In the genomic region with DNA sequence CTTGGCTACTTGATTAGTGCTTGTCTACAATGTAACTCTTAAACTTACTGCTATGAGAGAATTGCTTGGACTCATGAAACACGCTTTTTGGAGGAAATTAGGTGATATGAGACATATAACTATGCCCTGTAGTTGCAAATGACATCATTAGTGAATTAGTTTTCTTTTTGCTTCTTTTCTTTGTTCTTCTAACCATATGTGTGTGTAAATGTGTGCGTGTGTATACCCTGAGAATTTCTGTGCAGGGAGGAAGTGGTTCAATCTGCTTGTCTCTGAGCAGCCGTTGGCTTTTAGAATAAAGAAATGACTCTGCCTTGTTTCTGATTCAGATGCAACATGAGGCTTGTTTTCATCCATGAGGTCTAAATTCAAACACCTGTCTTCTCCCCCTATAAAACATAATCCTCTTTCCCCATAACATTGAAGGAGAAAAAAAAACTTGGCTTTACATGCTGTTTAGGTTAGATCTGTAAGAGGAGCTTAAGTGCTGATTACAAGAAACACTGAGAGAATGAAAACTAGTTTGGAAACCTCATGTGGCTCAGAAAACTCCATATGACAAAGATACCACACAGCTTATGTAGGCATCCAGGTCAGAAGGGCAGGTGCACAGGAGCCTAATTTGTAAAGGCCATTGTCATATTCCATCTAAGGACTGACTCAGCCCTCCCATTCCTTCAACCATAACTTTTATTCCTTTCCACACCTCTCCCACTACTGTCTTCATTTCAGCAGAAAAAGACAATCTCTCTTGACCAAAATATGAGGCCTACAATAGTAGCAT, we compare ENCODE assay signal across 9 cellular contexts. TPM values are rescaled to one million over a fixed set of nuclear protein-coding genes. Genes with fewer than 3 reads are reported as not detected.
DNase-seq lines count a peak whose midpoint lies in the region; ATAC-seq, FAIRE-seq and TF ChIP-seq lines count a peak whose summit lies in the region.
"Had no signal": no experiment of that assay in that cellular context is flagged by ENCODE, and none has a peak within 500 bp of the region (broad histone marks: within the 10 kb centered on the region; RNA-seq: fewer than 3 reads in every experiment).

No MANE protein-coding gene starts in this region.

- H3K4me3 ChIP-seq in upper lobe of right lung (no peak overlapping the region), ascending aorta (no peak overlapping the region)

- peak; percentile 92 for FAIRE-seq in GM18507 (lab: Jason Lieb, UNC)

- no peaks in the 10 kb centered on the region for H3K9me3 ChIP-seq in upper lobe of right lung
- no peaks in the 10 kb centered on the region for H3K9me3 ChIP-seq in ascending aorta

- H3K36me3 ChIP-seq in upper lobe of right lung, result no peaks in the 10 kb centered on the region
- no peaks in the 10 kb centered on the region for H3K36me3 ChIP-seq in ascending aorta

- TF ChIP-seq CTCF in upper lobe of right lung (IDR thresholded peaks at IDR 0.05), result no peak
- no peak for TF ChIP-seq CTCF in ascending aorta (IDR thresholded peaks at IDR 0.05)

- peak; percentile 77 for ATAC-seq in GM21526 (IDR thresholded peaks at IDR 0.05; ENCODE audit: low FRiP score, unreplicated experiment)
- ATAC-seq in HG03571 (IDR thresholded peaks at IDR 0.05; ENCODE audit: unreplicated experiment), result peak; percentile 82
- no peak for ATAC-seq in upper lobe of right lung
- ATAC-seq: left lobe of liver had no signal

- intact Hi-C loops in upper lobe of right lung (cut with DNase I), result no loop called here
- intact Hi-C loops in ascending aorta (cut with DNase I), result no loop called here

- H3K27ac ChIP-seq in upper lobe of right lung, result no peak overlapping the region
- H3K27ac ChIP-seq in ascending aorta, result no peak overlapping the region

- no peak for DNase-seq in GM18507 (ENCODE audit: extremely low spot score, insufficient read length, low read depth)
- peak; percentile 40 for DNase-seq in central memory CD4-positive, alpha-beta T cell
- no peak for DNase-seq in HCEC 1CT
- DNase-seq in upper lobe of right lung, result no peak
- no peak for DNase-seq in ascending aorta (ENCODE audit: low spot score in 2 of 2)
- DNase-seq in islet precursor cell, result no peak

- H3K4me1 ChIP-seq in upper lobe of right lung (no peaks in the 10 kb centered on the region), ascending aorta (peaks cover 0 to 3% of the 10 kb centered on the region in 2 donors)

- H3K27me3 ChIP-seq in upper lobe of right lung, result no peaks in the 10 kb centered on the region
- H3K27me3 ChIP-seq in ascending aorta, result no peaks in the 10 kb centered on the region

RNA-seq across cellular contexts. Expression of gene BLM, which starts 30.5 kb away (rescaled TPM):
- total RNA-seq in upper lobe of right lung, result 1.5 TPM
- 0.11 TPM for total RNA-seq in ascending aorta
